26 cellular contexts compared by ENCODE assay signal in genomic region chr6:156009656-156010055, GRCh38.
DNase-seq lines count a peak whose midpoint lies in the region; ATAC-seq and TF ChIP-seq lines count a peak whose summit lies in the region.
"Had no signal": no experiment of that assay in that cellular context is flagged by ENCODE, and none has a peak within 500 bp of the region (broad histone marks: within the 10 kb centered on the region; RNA-seq: fewer than 3 reads in every experiment).

No MANE protein-coding gene starts in this region.

- H3K4me1 Mint-ChIP-seq in activated T-helper 17 cell treated with anti-CD3 and anti-CD28 coated beads, Interleukin-2, amount 50 U/mL, for 72 hours, result peaks cover 19% of the 10 kb centered on the region
- H3K4me1 Mint-ChIP-seq in stimulated activated effector memory CD8-positive, alpha-beta T cell treated with anti-CD3 and anti-CD28 coated beads, Interleukin-12 subunit alpha, Interleukin-12 subunit beta, amount 100 ng/mL, for 72 hours, result no peaks in the 10 kb centered on the region

- H3K9me3 Mint-ChIP-seq in activated T-helper 17 cell treated with anti-CD3 and anti-CD28 coated beads, Interleukin-2, amount 50 U/mL, for 72 hours, result peaks cover 8% of the 10 kb centered on the region
- peaks cover 4% of the 10 kb centered on the region for H3K9me3 Mint-ChIP-seq in stimulated activated effector memory CD8-positive, alpha-beta T cell treated with anti-CD3 and anti-CD28 coated beads, Interleukin-12 subunit alpha, Interleukin-12 subunit beta, amount 100 ng/mL, for 72 hours

- H3K36me3 Mint-ChIP-seq in activated T-helper 17 cell treated with anti-CD3 and anti-CD28 coated beads, Interleukin-2, amount 50 U/mL, for 72 hours (ENCODE audit: low read depth), result no peaks in the 10 kb centered on the region
- no peaks in the 10 kb centered on the region for H3K36me3 Mint-ChIP-seq in stimulated activated effector memory CD8-positive, alpha-beta T cell treated with anti-CD3 and anti-CD28 coated beads, Interleukin-12 subunit alpha, Interleukin-12 subunit beta, amount 100 ng/mL, for 72 hours
- H3K36me3 Mint-ChIP-seq: CD4-positive, alpha-beta memory T cell had no signal

- peak; percentile 21 for DNase-seq in activated CD4-positive, alpha-beta T cell treated with anti-CD3 and anti-CD28 coated beads for 48 hours
- DNase-seq in activated CD4-positive, alpha-beta T cell treated with anti-CD3 and anti-CD28 coated beads, Interleukin-2, amount 50 U/mL, for 4 hours, result no peak
- peak; percentile 38 for DNase-seq in stimulated activated CD4-positive, alpha-beta T cell treated with anti-CD3 and anti-CD28 coated beads, Interleukin-15, amount 100 ng/mL, for 24 hours
- no peak for DNase-seq in stimulated activated CD4-positive, alpha-beta T cell treated with anti-CD3 and anti-CD28 coated beads, Interleukin-2, amount 100 ng/mL, for 24 hours
- no peak for DNase-seq in stimulated activated effector memory CD8-positive, alpha-beta T cell treated with anti-CD3 and anti-CD28 coated beads, Interleukin-12 subunit alpha, Interleukin-12 subunit beta, amount 100 ng/mL, for 72 hours (ENCODE audit: low spot score in 2 of 2)
- no peak for DNase-seq in breast epithelium (ENCODE audit: low spot score in 2 of 2)
- DNase-seq in NCI-H2029 treated with DMSO at 0.1 percent for 48 hours (lab: John Stamatoyannopoulos, UW), result no peak
- DNase-seq: 8988T; Caco-2; CD4-positive, alpha-beta memory T cell; DMS 273 treated with DMSO at 0.1 percent for 48 hours; DMS79 treated with DMSO at 0.1 percent for 48 hours; GOT3; HCEC 1CT; NCI-H1105; NCI-H146; NCI-H2029; NCI-H345; NCI-H524; NCI-H774; NK-92 treated with Interleukin-12 subunit alpha and Interleukin-12 subunit beta, amount 100 ng/mL, for 24 hours; Peyer's patch had no signal

- H3K4me1 ChIP-seq in breast epithelium, result no peaks in the 10 kb centered on the region
- H3K4me1 ChIP-seq: Caco-2, Peyer's patch had no signal

- peak overlapping the region; percentile 9 for H3K4me3 Mint-ChIP-seq in activated T-helper 17 cell treated with anti-CD3 and anti-CD28 coated beads, Interleukin-2, amount 50 U/mL, for 72 hours
- no peak overlapping the region for H3K4me3 Mint-ChIP-seq in stimulated activated effector memory CD8-positive, alpha-beta T cell treated with anti-CD3 and anti-CD28 coated beads, Interleukin-12 subunit alpha, Interleukin-12 subunit beta, amount 100 ng/mL, for 72 hours
- H3K4me3 Mint-ChIP-seq: CD4-positive, alpha-beta memory T cell had no signal

- no peak overlapping the region for H3K4me3 ChIP-seq in breast epithelium
- H3K4me3 ChIP-seq: BLaER1 treated with 17β-estradiol and CSF1 and Interleukin-3, amounts not matched to agents 10 nM and 100 nM; GM12878; Peyer's patch had no signal

- intact Hi-C loops in breast epithelium (cut with DNase I; ENCODE audit: low total_unique reads), result no loop called here

- no peak for TF ChIP-seq POLR2A in breast epithelium (IDR thresholded peaks at IDR 0.05)

- no peak for TF ChIP-seq CTCF in breast epithelium (IDR thresholded peaks at IDR 0.05)

- ATAC-seq in activated T-helper 17 cell treated with anti-CD3 and anti-CD28 coated beads, Interleukin-2, amount 50 U/mL, for 72 hours (replicated peaks), result peak; percentile 93
- peak; percentile 31 for ATAC-seq in stimulated activated effector memory CD8-positive, alpha-beta T cell treated with anti-CD3 and anti-CD28 coated beads, Interleukin-12 subunit alpha, Interleukin-12 subunit beta, amount 100 ng/mL, for 72 hours
- ATAC-seq: GM12878 had no signal

- H3K9me3 ChIP-seq in breast epithelium, result no peaks in the 10 kb centered on the region
- H3K9me3 ChIP-seq: Caco-2, Peyer's patch had no signal

- H3K27ac ChIP-seq in breast epithelium, result no peak overlapping the region
- H3K27ac ChIP-seq: BLaER1 treated with 17β-estradiol and CSF1 and Interleukin-3, amounts not matched to agents 10 nM and 100 nM; KMS-11; Peyer's patch had no signal

- H3K36me3 ChIP-seq in breast epithelium, result no peaks in the 10 kb centered on the region
- H3K36me3 ChIP-seq: BLaER1 treated with 17β-estradiol and CSF1 and Interleukin-3, amounts not matched to agents 10 nM and 100 nM; Peyer's patch had no signal

- H3K27ac Mint-ChIP-seq in activated T-helper 17 cell treated with anti-CD3 and anti-CD28 coated beads, Interleukin-2, amount 50 U/mL, for 72 hours, result peak overlapping the region; percentile 17
- H3K27ac Mint-ChIP-seq in stimulated activated effector memory CD8-positive, alpha-beta T cell treated with anti-CD3 and anti-CD28 coated beads, Interleukin-12 subunit alpha, Interleukin-12 subunit beta, amount 100 ng/mL, for 72 hours, result no peak overlapping the region
- H3K27ac Mint-ChIP-seq: CD4-positive, alpha-beta memory T cell had no signal

- no peaks in the 10 kb centered on the region for H3K27me3 Mint-ChIP-seq in activated T-helper 17 cell treated with anti-CD3 and anti-CD28 coated beads, Interleukin-2, amount 50 U/mL, for 72 hours

- H3K27me3 ChIP-seq in breast epithelium, result no peaks in the 10 kb centered on the region
- H3K27me3 ChIP-seq: BLaER1 treated with 17β-estradiol and CSF1 and Interleukin-3, amounts not matched to agents 10 nM and 100 nM; Peyer's patch had no signal

Comparison
In these comparisons a context has a peak if more than half of its experiments do, and no peak if none do; other contexts are left out.
1. DNase-seq: peak in activated CD4-positive, alpha-beta T cell treated with anti-CD3 and anti-CD28 coated beads for 48 hours (single experiment) and stimulated activated CD4-positive, alpha-beta T cell treated with anti-CD3 and anti-CD28 coated beads, Interleukin-15, amount 100 ng/mL, for 24 hours (single experiment); none in activated CD4-positive, alpha-beta T cell treated with anti-CD3 and anti-CD28 coated beads, Interleukin-2, amount 50 U/mL, for 4 hours (0 of 2), stimulated activated CD4-positive, alpha-beta T cell treated with anti-CD3 and anti-CD28 coated beads, Interleukin-2, amount 100 ng/mL, for 24 hours (0 of 2), stimulated activated effector memory CD8-positive, alpha-beta T cell treated with anti-CD3 and anti-CD28 coated beads, Interleukin-12 subunit alpha, Interleukin-12 subunit beta, amount 100 ng/mL, for 72 hours (0 of 2), breast epithelium (0 of 2) and NCI-H2029 treated with DMSO at 0.1 percent for 48 hours (single experiment).